30 cellular contexts compared by ENCODE assay signal in genomic region chr9:114822708-114823107, GRCh38. TPM values are rescaled to one million over a fixed set of nuclear protein-coding genes. Genes with fewer than 3 reads are reported as not detected.
"Had no signal": no experiment of that assay in that cellular context is flagged by ENCODE, and none has a peak within 500 bp of the region (broad histone marks: within the 10 kb centered on the region; RNA-seq: fewer than 3 reads in every experiment).

No MANE protein-coding gene starts in this region.

- H3K4me3 ChIP-seq: adrenal gland, breast epithelium, cardiac muscle cell, colonic mucosa had no signal

- H3K9me3 Mint-ChIP-seq: activated CD4-positive, alpha-beta memory T cell treated with anti-CD3 and anti-CD28 coated beads for 36 hours; activated naive CD4-positive, alpha-beta T cell treated with anti-CD3 and anti-CD28 coated beads for 36 hours; activated T-helper 2 cell treated with anti-CD3 and anti-CD28 coated beads, Interferon-gamma antibody, Interleukin-2, Interleukin-4, amounts not matched to agents 10 μg/mL and 5 μg/mL and 100 μg/mL, durations not matched to agents 14 hours and 24 hours and 36 hours; brain; WTC11 had no signal

- DNase-seq: activated CD4-positive, alpha-beta memory T cell treated with anti-CD3 and anti-CD28 coated beads for 36 hours; activated CD4-positive, alpha-beta T cell treated with anti-CD3 and anti-CD28 coated beads for 1 hour; activated CD4-positive, alpha-beta T cell treated with anti-CD3 and anti-CD28 coated beads for 48 hours; activated CD8-positive, alpha-beta memory T cell treated with anti-CD3 and anti-CD28 coated beads for 24 hours; activated effector memory CD4-positive, alpha-beta T cell treated with anti-CD3 and anti-CD28 coated beads, Interleukin-2, amount 50 U/mL, for 16 hours; activated naive CD4-positive, alpha-beta T cell treated with anti-CD3 and anti-CD28 coated beads for 36 hours; activated T-cell treated with anti-CD3 and anti-CD28 coated beads, Interleukin-2, amount 50 U/mL, for 1 hour; activated T-cell treated with anti-CD3 and anti-CD28 coated beads, Interleukin-2, amount 50 U/mL, for 48 hours; adrenal gland; amygdala; aorta; central memory CD4-positive, alpha-beta T cell; cerebellar nuclear complex; colonic mucosa; effector CD8-positive, alpha-beta T cell; foreskin fibroblast; head of caudate nucleus; T-helper 2 cell had no signal

- FAIRE-seq: endometrium, endothelial cell of umbilical vein, frontal cortex had no signal

- H3K27ac ChIP-seq: adrenal gland, breast epithelium, cardiac muscle cell, colonic mucosa, VCaP had no signal

- H3K4me3 Mint-ChIP-seq: activated CD4-positive, alpha-beta memory T cell treated with anti-CD3 and anti-CD28 coated beads for 36 hours; activated naive CD4-positive, alpha-beta T cell treated with anti-CD3 and anti-CD28 coated beads for 36 hours; activated naive CD4-positive, alpha-beta T cell treated with anti-CD3 and anti-CD28 coated beads, Interleukin-2, amount 50 U/mL, for 24 hours; activated T-helper 1 cell treated with anti-CD3 and anti-CD28 coated beads, Interleukin-12 subunit alpha, Interleukin-12 subunit beta, Interleukin-2, Interleukin-4 antibody, amounts not matched to agents 30 ng/mL and 10 ng/mL and 1 ng/mL, durations not matched to agents 14 hours and 24 hours and 36 hours; brain; WTC11 had no signal

- H3K4me1 ChIP-seq: adrenal gland, breast epithelium, colonic mucosa had no signal

- H3K27ac Mint-ChIP-seq: activated CD4-positive, alpha-beta memory T cell treated with anti-CD3 and anti-CD28 coated beads for 36 hours; activated naive CD4-positive, alpha-beta T cell treated with anti-CD3 and anti-CD28 coated beads for 36 hours; activated naive CD4-positive, alpha-beta T cell treated with anti-CD3 and anti-CD28 coated beads, Interleukin-2, amount 50 U/mL, for 24 hours; activated T-helper 1 cell treated with anti-CD3 and anti-CD28 coated beads, Interleukin-12 subunit alpha, Interleukin-12 subunit beta, Interleukin-2, Interleukin-4 antibody, amounts not matched to agents 30 ng/mL and 10 ng/mL and 1 ng/mL, durations not matched to agents 14 hours and 24 hours and 36 hours; activated T-helper 2 cell treated with anti-CD3 and anti-CD28 coated beads, Interferon-gamma antibody, Interleukin-2, Interleukin-4, amounts not matched to agents 10 μg/mL and 5 μg/mL and 100 μg/mL, durations not matched to agents 14 hours and 24 hours and 36 hours; brain; WTC11 had no signal

- H3K27me3 ChIP-seq: adrenal gland, breast epithelium, colonic mucosa had no signal

- H3K27me3 Mint-ChIP-seq: activated CD4-positive, alpha-beta memory T cell treated with anti-CD3 and anti-CD28 coated beads for 36 hours; activated naive CD4-positive, alpha-beta T cell treated with anti-CD3 and anti-CD28 coated beads, Interleukin-2, amount 50 U/mL, for 24 hours had no signal

- H3K4me1 Mint-ChIP-seq: brain, WTC11 had no signal

- H3K36me3 ChIP-seq: adrenal gland, breast epithelium, cardiac muscle cell, colonic mucosa had no signal

- H3K36me3 Mint-ChIP-seq: activated CD4-positive, alpha-beta memory T cell treated with anti-CD3 and anti-CD28 coated beads for 36 hours; activated naive CD4-positive, alpha-beta T cell treated with anti-CD3 and anti-CD28 coated beads, Interleukin-2, amount 50 U/mL, for 24 hours; brain; WTC11 had no signal

- ATAC-seq: esophagus mucosa, WTC11 had no signal

- H3K9me3 ChIP-seq: adrenal gland, breast epithelium, colonic mucosa had no signal

RNA-seq across cellular contexts. Expression of gene TNFSF15, which starts 16.9 kb away (rescaled TPM):
- total RNA-seq: cardiac muscle cell had no signal
